ENCODE assay signal across 11 cellular contexts in genomic region chr4:184896868-184897715, GRCh38.
A peak's percentile ranks its signal among the peaks of the same experiment; 100 is the strongest.
DNase-seq lines count a peak whose midpoint lies in the region; ATAC-seq and TF ChIP-seq lines count a peak whose summit lies in the region.
"Had no signal": no experiment of that assay in that cellular context is flagged by ENCODE, and none has a peak within 500 bp of the region (broad histone marks: within the 10 kb centered on the region; RNA-seq: fewer than 3 reads in every experiment).

No MANE protein-coding gene starts in this region.

- no peak overlapping the region for H3K4me3 ChIP-seq in right atrium auricular region
- H3K4me3 ChIP-seq: SJSA1 had no signal

- peaks cover 37% of the 10 kb centered on the region for H3K27me3 Mint-ChIP-seq in activated naive CD4-positive, alpha-beta T cell treated with anti-CD3 and anti-CD28 coated beads, Interleukin-2, amount 10 ng/mL, durations not matched to agents 7 days and 5 days

- no peaks in the 10 kb centered on the region for H3K4me1 ChIP-seq in right atrium auricular region
- H3K4me1 ChIP-seq: SJSA1 had no signal

- CTCF ChIA-PET in activated naive CD4-positive, alpha-beta T cell treated with anti-CD3 and anti-CD28 coated beads, Interleukin-2, amount 10 ng/mL, durations not matched to agents 7 days and 5 days (lab: Charles Lee), result no interaction called here

- intact Hi-C loops in left colon (cut with DNase I, micrococcal nuclease), result no loop called here

- H3K36me3 Mint-ChIP-seq in activated naive CD4-positive, alpha-beta T cell treated with anti-CD3 and anti-CD28 coated beads, Interleukin-2, amount 10 ng/mL, durations not matched to agents 7 days and 5 days, result no peaks in the 10 kb centered on the region
- H3K36me3 Mint-ChIP-seq: CD8-positive, alpha-beta T cell had no signal

- H3K36me3 ChIP-seq in right atrium auricular region, result no peaks in the 10 kb centered on the region
- H3K36me3 ChIP-seq: SJSA1 had no signal

- no peaks in the 10 kb centered on the region for H3K9me3 ChIP-seq in right atrium auricular region
- H3K9me3 ChIP-seq: SJSA1 had no signal

- peak overlapping the region; percentile 21 to 23 for H3K27ac ChIP-seq in right atrium auricular region
- H3K27ac ChIP-seq: SJSA1 had no signal

- no peak overlapping the region for H3K27ac Mint-ChIP-seq in activated naive CD4-positive, alpha-beta T cell treated with anti-CD3 and anti-CD28 coated beads, Interleukin-2, amount 10 ng/mL, durations not matched to agents 7 days and 5 days
- H3K27ac Mint-ChIP-seq: CD8-positive, alpha-beta T cell had no signal

- TF ChIP-seq CTCF in GM10266 (IDR thresholded peaks at IDR 0.05; ENCODE audit: control insufficient read depth, insufficient read depth, low read depth, missing control alignments), result no peak
- no peak for TF ChIP-seq CTCF in right atrium auricular region (IDR thresholded peaks at IDR 0.05)

- peak; percentile 86 for ATAC-seq in GM21447 (IDR thresholded peaks at IDR 0.05; ENCODE audit: unreplicated experiment)
- peak; percentile 36 for ATAC-seq in HG03558 (IDR thresholded peaks at IDR 0.05; ENCODE audit: extremely low read depth, unreplicated experiment)
- no peak for ATAC-seq in left colon
- ATAC-seq: CD8-positive, alpha-beta T cell had no signal

- DNase-seq in GM10266 (ENCODE audit: extremely low spot score) (peak; percentile 65), right atrium auricular region (ENCODE audit: low spot score) (no peak), left colon (no peak), NCI-H187 (lab: John Stamatoyannopoulos, UW) (no peak)
- DNase-seq in effector CD4-positive, alpha-beta T cell, result no peak
- no peak for DNase-seq in activated naive CD4-positive, alpha-beta T cell treated with anti-CD3 and anti-CD28 coated beads, Interleukin-2, amount 10 ng/mL, durations not matched to agents 7 days and 5 days
- DNase-seq: activated naive CD4-positive, alpha-beta T cell; CD8-positive, alpha-beta T cell had no signal

- no peaks in the 10 kb centered on the region for H3K4me1 Mint-ChIP-seq in activated naive CD4-positive, alpha-beta T cell treated with anti-CD3 and anti-CD28 coated beads, Interleukin-2, amount 10 ng/mL, durations not matched to agents 7 days and 5 days

- no peaks in the 10 kb centered on the region for H3K9me3 Mint-ChIP-seq in activated naive CD4-positive, alpha-beta T cell treated with anti-CD3 and anti-CD28 coated beads, Interleukin-2, amount 10 ng/mL, durations not matched to agents 7 days and 5 days

- H3K27me3 ChIP-seq in right atrium auricular region, result no peaks in the 10 kb centered on the region
- H3K27me3 ChIP-seq: SJSA1 had no signal

- H3K4me3 Mint-ChIP-seq in activated naive CD4-positive, alpha-beta T cell treated with anti-CD3 and anti-CD28 coated beads, Interleukin-2, amount 10 ng/mL, durations not matched to agents 7 days and 5 days, result no peak overlapping the region
- H3K4me3 Mint-ChIP-seq: CD8-positive, alpha-beta T cell had no signal
